16 cellular contexts compared by ENCODE assay signal in genomic region chr12:125070117-125070516, GRCh38. TPM values are rescaled to one million over a fixed set of nuclear protein-coding genes. Genes with fewer than 3 reads are reported as not detected.
DNase-seq lines count a peak whose midpoint lies in the region; ATAC-seq, FAIRE-seq and TF ChIP-seq lines count a peak whose summit lies in the region.
"Had no signal": no experiment of that assay in that cellular context is flagged by ENCODE, and none has a peak within 500 bp of the region (broad histone marks: within the 10 kb centered on the region; RNA-seq: fewer than 3 reads in every experiment).

No MANE protein-coding gene starts in this region.

- no peak overlapping the region for H3K4me2 ChIP-seq in HepG2 (ENCODE audit: low read depth, low read length)

- BruUV-seq in HepG2 (replicated peaks; lab: Mats Ljungman, UMichigan), result no TSS peak

- H2AFZ ChIP-seq in HepG2 (ENCODE audit: low read length), result no peak overlapping the region

- H3K4me3 ChIP-seq in HepG2 (replicated peaks in 1 of 3; ENCODE audit: insufficient read depth in 1 of 3, low read depth in 2 of 3, low read length in 3 of 3) (no peak overlapping the region), right lobe of liver (no peak overlapping the region), left lung (no peak overlapping the region), stomach (no peak overlapping the region)
- H3K4me3 ChIP-seq: tibial artery had no signal

- H3K27me3 ChIP-seq in HepG2 (ENCODE audit: control insufficient read depth in 1 of 2, insufficient read depth in 2 of 2, low read length in 2 of 2) (no peaks in the 10 kb centered on the region; a peak in 1 of 5 replicates), right lobe of liver (no peaks in the 10 kb centered on the region), left lung (no peaks in the 10 kb centered on the region), stomach (no peaks in the 10 kb centered on the region)
- H3K27me3 ChIP-seq: tibial artery had no signal

- peaks cover 18% of the 10 kb centered on the region for H3K79me2 ChIP-seq in HepG2 (ENCODE audit: insufficient read depth, low read length)

- peaks cover 8 to 18% of the 10 kb centered on the region in 2 experiments; a peak in 4 of 5 replicates for H3K36me3 ChIP-seq in HepG2 (replicated peaks in 1 of 2; ENCODE audit: control insufficient read depth in 1 of 2, insufficient read depth in 2 of 2, low read length in 2 of 2)
- H3K36me3 ChIP-seq in right lobe of liver, result peaks cover 0 to 1% (median 0%) of the 10 kb centered on the region in 4 donors
- H3K36me3 ChIP-seq in left lung, result peaks cover 0 to 4% of the 10 kb centered on the region in 2 donors
- H3K36me3 ChIP-seq in stomach, result peaks cover 0 to 23% (median 16%) of the 10 kb centered on the region in 4 donors

- no peak for ATAC-seq in HepG2
- ATAC-seq in right lobe of liver, result no peak
- ATAC-seq in left lung, result no peak
- no peak for ATAC-seq in HG03039 (IDR thresholded peaks at IDR 0.05; ENCODE audit: unreplicated experiment)
- ATAC-seq in HG02763 (IDR thresholded peaks at IDR 0.05; ENCODE audit: unreplicated experiment), result no peak

- peaks cover 19% of the 10 kb centered on the region for H3K4me1 ChIP-seq in HepG2 (ENCODE audit: insufficient read depth, low read length)
- peaks cover 0 to 7% (median 0%) of the 10 kb centered on the region in 4 donors for H3K4me1 ChIP-seq in right lobe of liver
- H3K4me1 ChIP-seq in left lung, result peaks cover 0 to 18% of the 10 kb centered on the region in 2 donors
- peaks cover 6 to 42% (median 33%) of the 10 kb centered on the region in 4 donors for H3K4me1 ChIP-seq in stomach

- CTCF ChIA-PET in HepG2 (lab: Yijun Ruan, JAX; ENCODE audit: low intra/inter-chr PET ratio, low total read pairs), result no interaction called here

- H3K9me3 ChIP-seq in HepG2 (ENCODE audit: low read length) (no peaks in the 10 kb centered on the region), right lobe of liver (no peaks in the 10 kb centered on the region), left lung (no peaks in the 10 kb centered on the region), stomach (no peaks in the 10 kb centered on the region)
- H3K9me3 ChIP-seq: tibial artery had no signal

- H3K27ac ChIP-seq in HepG2 (ENCODE audit: extremely low read length, insufficient read depth, low read length), result no peak overlapping the region
- H3K27ac ChIP-seq in right lobe of liver, result no peak overlapping the region
- H3K27ac ChIP-seq in angular gyrus (ENCODE audit: low read depth, low read length), result peak overlapping the region; percentile 32
- H3K27ac ChIP-seq in left lung, result no peak overlapping the region
- H3K27ac ChIP-seq in stomach, result no peak overlapping the region
- H3K27ac ChIP-seq: epithelial cell of prostate, tibial artery had no signal

- in situ Hi-C loops in HepG2 (cut with HindIII; ENCODE audit: extremely low pct_ligation_motif_present, low pct_unique_long_range_greater_than_20kb), result no loop called here

- POLR2A ChIA-PET in HepG2 (lab: Yijun Ruan, JAX), result interaction anchor here (0.9 kb wide), 1 partner anchor 33 kb away, joined by 3 read pairs; no protein-coding TSS in a partner anchor

- TF ChIP-seq RAD21 in HepG2 (CRISPR knock-in tag; IDR thresholded peaks at IDR 0.05), result no peak

- intact Hi-C loops in HepG2 (cut with micrococcal nuclease; ENCODE audit: unreplicated experiment), result no loop called here
- intact Hi-C loops in right lobe of liver (cut with DNase I), result no loop called here
- intact Hi-C loops in left lung (cut with DNase I), result no loop called here
- intact Hi-C loops in stomach (cut with DNase I; ENCODE audit: low total_unique reads), result no loop called here

- TF ChIP-seq EP300 in HepG2 (IDR thresholded peaks at IDR 0.05; ENCODE audit: low read depth in 2 of 2, low read length in 2 of 2), result no peak
- TF ChIP-seq EP300 in HepG2 (CRISPR knock-in tag; IDR thresholded peaks at IDR 0.05; ENCODE audit: borderline replicate concordance), result no peak
- TF ChIP-seq EP300 in stomach (IDR thresholded peaks at IDR 0.05), result no peak

- TF ChIP-seq POLR2A in HepG2 (IDR thresholded peaks at IDR 0.05; ENCODE audit: insufficient read depth in 1 of 2, low read depth in 2 of 2, low read length in 2 of 2), result no peak
- TF ChIP-seq POLR2A in right lobe of liver (IDR thresholded peaks at IDR 0.05), result no peak
- TF ChIP-seq POLR2A in stomach (IDR thresholded peaks at IDR 0.05), result no peak

- no peak for FAIRE-seq in HepG2 (lab: Jason Lieb, UNC)
- FAIRE-seq: GM19239 had no signal

- H4K20me1 ChIP-seq in HepG2 (ENCODE audit: insufficient read depth, low read length), result peaks cover 8% of the 10 kb centered on the region; the same call in 1 of the 2 replicates

- H3K9ac ChIP-seq in HepG2 (ENCODE audit: insufficient read depth, low read depth, low read length), result no peak overlapping the region

- 96% methylated on average over 3 of the region's 6 CpGs for WGBS in HepG2 (ENCODE audit: low lambda C conversion rate)
- WGBS in right lobe of liver (ENCODE audit: insufficient coverage, low coverage, low lambda C conversion rate, missing lambda C conversion rate), result 93% methylated on average over 3 of the region's 6 CpGs
- WGBS in stomach, 5 donors, result 72 to 89% (median 85%) methylated on average over 6 of the region's 6 CpGs

- DNase-seq in HepG2 (ENCODE audit: low spot score), result peak; percentile 23
- DNase-seq in right lobe of liver, result no peak
- peak; percentile 17 to 38 for DNase-seq in lung microvascular endothelial cell (ENCODE audit: low read depth in 2 of 2)
- DNase-seq in left lung, result no peak
- no peak for DNase-seq in stomach
- DNase-seq: activated CD4-positive, alpha-beta T cell treated with anti-CD3 and anti-CD28 coated beads, Interleukin-2, amount 10 ng/mL, durations not matched to agents 24 days and 14 days; activated T-cell treated with anti-CD3 and anti-CD28 coated beads, Interleukin-2, amount 50 U/mL, for 1 hour; DMS153; Right ventricle myocardium superior; stimulated activated CD4-positive, alpha-beta T cell treated with anti-CD3 and anti-CD28 coated beads, Interleukin-2, amount 100 ng/mL, for 48 hours; tibial artery had no signal

- TF ChIP-seq CTCF in HepG2 (CRISPR knock-in tag; IDR thresholded peaks at IDR 0.05) (peak; percentile 50), right lobe of liver (IDR thresholded peaks at IDR 0.05) (no peak), left lung (IDR thresholded peaks at IDR 0.05) (no peak), stomach (IDR thresholded peaks at IDR 0.05) (no peak)

TF ChIP-seq in HepG2, 621 proteins besides CTCF, POLR2A, EP300 and RAD21 (continues in another document):
- TF ChIP-seq ZBTB38 (CRISPR knock-in tag; IDR thresholded peaks at IDR 0.05), result peak; percentile 62; the same call in 1 of the 2 replicates
- TF ChIP-seq ZBTB4 (CRISPR knock-in tag; IDR thresholded peaks at IDR 0.05; ENCODE audit: borderline replicate concordance), result peak; percentile 62; the same call in 1 of the 2 replicates

RNA-seq across cellular contexts. Expression of gene AACS, which starts 4.9 kb away (rescaled TPM):
- total RNA-seq in HepG2 (2016; rRNA removed; fragmentation: Illumina TruSeq; extraction: Trizol) (26.3 and 28.8 TPM in 2 replicates), right lobe of liver (10 to 100 TPM in 1 of 6 experiments, 1 to 10 TPM in 5; 3.2 to 11.3 (median 4.8) TPM), lung microvascular endothelial cell (16.7 and 22.0 TPM in 2 replicates), left lung (10 to 100 TPM; 27.6 to 36.9 TPM), stomach (10 to 100 TPM; 23.9 to 56.5 (median 26.3) TPM)
- 8.4 and 10.7 TPM in 2 replicates for total RNA-seq in HepG2 (2016; cell fraction: cytosol; rRNA removed; fragmentation: Illumina TruSeq; extraction: Trizol; ENCODE audit: low read depth)
- total RNA-seq in HepG2 (2016; cell fraction: insoluble cytoplasmic fraction; rRNA removed; fragmentation: Illumina TruSeq; extraction: Trizol), result 22.7 and 29.1 TPM in 2 replicates
- total RNA-seq in HepG2 (2016; cell fraction: membrane; rRNA removed; fragmentation: Illumina TruSeq; extraction: Trizol), result 18.6 and 20.0 TPM in 2 replicates
- total RNA-seq in HepG2 (2016; cell fraction: nucleus; rRNA removed; fragmentation: Illumina TruSeq; extraction: Trizol), result 22.1 and 23.1 TPM in 2 replicates
- polyA plus RNA-seq in HepG2 (2011; rRNA removed) (23.3 and 23.5 TPM in 2 replicates), stomach (10 to 100 TPM; 15.0 to 20.2 (median 17.9) TPM)
- polyA plus RNA-seq in HepG2 (2011; cell fraction: cytosol; rRNA removed), result 19.3 and 21.2 TPM in 2 replicates
- 37.9 and 38.1 TPM in 2 replicates for polyA plus RNA-seq in HepG2 (2011; cell fraction: nucleus; rRNA removed)
- polyA plus RNA-seq in HepG2 (2012), result 23.5 and 30.2 TPM in 2 replicates
- 4.5 and 5.2 TPM in 2 replicates for polyA plus RNA-seq in HepG2 (2016; cell fraction: cytosol; fragmentation: Illumina TruSeq; extraction: Trizol; ENCODE audit: low read depth)
- polyA plus RNA-seq in HepG2 (2016; cell fraction: insoluble cytoplasmic fraction; fragmentation: Illumina TruSeq; extraction: Trizol; ENCODE audit: low read depth), result 22.1 and 25.9 TPM in 2 replicates
- polyA plus RNA-seq in HepG2 (2016; cell fraction: membrane; fragmentation: Illumina TruSeq; extraction: Trizol; ENCODE audit: low read depth), result 10.6 and 13.7 TPM in 2 replicates
- 30.6 and 33.2 TPM in 2 replicates for polyA plus RNA-seq in HepG2 (2016; cell fraction: nucleus; fragmentation: Illumina TruSeq; extraction: Trizol; ENCODE audit: insufficient read depth, low read depth)
- polyA minus RNA-seq in HepG2 (2011; rRNA and poly(A)+ RNA removed; ENCODE audit: low replicate concordance), result 35.1 and 50.6 TPM in 2 replicates
- 17.8 and 17.9 TPM in 2 replicates for polyA minus RNA-seq in HepG2 (2011; cell fraction: cytosol; rRNA and poly(A)+ RNA removed)
- 23.1 and 26.7 TPM in 2 replicates for polyA minus RNA-seq in HepG2 (2011; cell fraction: nucleus; rRNA and poly(A)+ RNA removed)

Comparison
In these comparisons a context has a peak if more than half of its experiments do, and no peak if none do; other contexts are left out.
1. DNase-seq: peak in HepG2 (single experiment) and lung microvascular endothelial cell (2 of 2); none in right lobe of liver (0 of 3), left lung (0 of 2) and stomach (single experiment).